In genomic region chr6:132391391-132392291, GRCh38 we compare ENCODE assay signal across 11 cellular contexts. TPM values are rescaled to one million over a fixed set of nuclear protein-coding genes. Genes with fewer than 3 reads are reported as not detected.
DNase-seq lines count a peak whose midpoint lies in the region; ATAC-seq and TF ChIP-seq lines count a peak whose summit lies in the region.
"Had no signal": no experiment of that assay in that cellular context is flagged by ENCODE, and none has a peak within 500 bp of the region (broad histone marks: within the 10 kb centered on the region; RNA-seq: fewer than 3 reads in every experiment).

No MANE protein-coding gene starts in this region.

- no peaks in the 10 kb centered on the region for H3K27me3 ChIP-seq in thyroid gland
- H3K27me3 ChIP-seq: cardiac muscle cell had no signal

- no peak for ATAC-seq in GM21367 (IDR thresholded peaks at IDR 0.05; ENCODE audit: unreplicated experiment)
- ATAC-seq in GM21528 (IDR thresholded peaks at IDR 0.05; ENCODE audit: low FRiP score, unreplicated experiment): no peak

- 40 to 43% methylated on average over 12 of the region's 12 CpGs for WGBS in thyroid gland, 2 donors

- H3K27ac ChIP-seq in coronary artery (no peak overlapping the region), thyroid gland (no peak overlapping the region)
- H3K27ac ChIP-seq: cardiac muscle cell had no signal

- no peaks in the 10 kb centered on the region for H3K36me3 ChIP-seq in thyroid gland
- H3K36me3 ChIP-seq: cardiac muscle cell had no signal

- peaks cover 0 to 9% of the 10 kb centered on the region in 2 donors for H3K4me1 ChIP-seq in thyroid gland

- DNase-seq in M059J (ENCODE audit: low read depth): peak; percentile 94
- no peak for DNase-seq in coronary artery (ENCODE audit: low spot score)
- peak; percentile 79 for DNase-seq in kidney tubule cell (ENCODE audit: low spot score)
- peak; percentile 31 to 36 for DNase-seq in thyroid gland
- no peak for DNase-seq in activated CD4-positive, alpha-beta T cell treated with anti-CD3 and anti-CD28 coated beads for 1 hour
- no peak for DNase-seq in NCI-H146 (lab: John Stamatoyannopoulos, UW)
- DNase-seq: activated B cell treated with CpG ODN at 0.5 μM for 24 hours, NCI-H187 treated with DMSO at 0.1 percent for 48 hours had no signal

- intact Hi-C loops in thyroid gland (cut with DNase I): no loop called here

- TF ChIP-seq POLR2A in thyroid gland (IDR thresholded peaks at IDR 0.05): no peak

- TF ChIP-seq CTCF in coronary artery (IDR thresholded peaks at IDR 0.05) (no peak), thyroid gland (IDR thresholded peaks at IDR 0.05) (no peak)

- H3K9me3 ChIP-seq in thyroid gland: no peaks in the 10 kb centered on the region

- peak overlapping the region; percentile 5 for H3K4me3 ChIP-seq in coronary artery
- H3K4me3 ChIP-seq in thyroid gland (replicated peaks in 1 of 3): no peak overlapping the region
- H3K4me3 ChIP-seq: cardiac muscle cell had no signal

RNA-seq across cellular contexts. Expression of gene MOXD1, which starts 9.6 kb away (rescaled TPM):
- 170 and 207 TPM in 2 replicates for total RNA-seq in M059J (2014; rRNA removed; shearing (Covaris generic))
- total RNA-seq in thyroid gland: 1 to 10 TPM; 1.3 to 3.8 (median 1.5) TPM

Comparison
In these comparisons a context has a peak if more than half of its experiments do, and no peak if none do; other contexts are left out.
1. DNase-seq: peak in M059J (single experiment), kidney tubule cell (single experiment) and thyroid gland (2 of 2); none in coronary artery (single experiment), activated CD4-positive, alpha-beta T cell treated with anti-CD3 and anti-CD28 coated beads for 1 hour (single experiment) and NCI-H146 (single experiment).
2. RNA of gene MOXD1, which starts 9.6 kb away (total RNA-seq): 170 to 207 TPM in M059J; 1.3 to 3.8 TPM in thyroid gland; every median in the first group is over 10 times any median in the second.